Comparison of ENCODE assay signal across 17 cellular contexts in genomic region chr13:56706485-56706884, GRCh38.
"Had no signal": no experiment of that assay in that cellular context is flagged by ENCODE, and none has a peak within 500 bp of the region (broad histone marks: within the 10 kb centered on the region; RNA-seq: fewer than 3 reads in every experiment).

No MANE protein-coding gene starts in this region.

- DNase-seq: IMR-90, Kasumi-1, KG1, MM.1S, NCI-H1092 treated with DMSO at 0.1 percent for 48 hours, NCI-H1436, NCI-H1694 treated with DMSO at 0.1 percent for 48 hours, NCI-H1930, NCI-H2081, NCI-H2107, NCI-H2227 treated with DMSO at 0.1 percent for 48 hours, NCI-H446, NCI-H510A, NCI-H524 treated with DMSO at 0.1 percent for 48 hours, NCI-H774, SIG-M5 had no signal

- FAIRE-seq: HepG2 had no signal
